ENCODE assay signal across 1 cellular context in genomic region chr7:45601816-45602540, GRCh38.
TF ChIP-seq lines count a peak whose summit lies in the region.

No MANE protein-coding gene starts in this region.

TF ChIP-seq in HEK293, 187 proteins besides CTCF, POLR2A, EP300 and RAD21 (continued from another document):
- TF ChIP-seq ZNF148 (tag by site-specific recombination; IDR thresholded peaks at IDR 0.05; ENCODE audit: borderline replicate concordance): no peak
TF ChIP-seq in HEK293: peak in this region for 1.
